ENCODE assay signal across 8 cellular contexts in the genomic region with DNA sequence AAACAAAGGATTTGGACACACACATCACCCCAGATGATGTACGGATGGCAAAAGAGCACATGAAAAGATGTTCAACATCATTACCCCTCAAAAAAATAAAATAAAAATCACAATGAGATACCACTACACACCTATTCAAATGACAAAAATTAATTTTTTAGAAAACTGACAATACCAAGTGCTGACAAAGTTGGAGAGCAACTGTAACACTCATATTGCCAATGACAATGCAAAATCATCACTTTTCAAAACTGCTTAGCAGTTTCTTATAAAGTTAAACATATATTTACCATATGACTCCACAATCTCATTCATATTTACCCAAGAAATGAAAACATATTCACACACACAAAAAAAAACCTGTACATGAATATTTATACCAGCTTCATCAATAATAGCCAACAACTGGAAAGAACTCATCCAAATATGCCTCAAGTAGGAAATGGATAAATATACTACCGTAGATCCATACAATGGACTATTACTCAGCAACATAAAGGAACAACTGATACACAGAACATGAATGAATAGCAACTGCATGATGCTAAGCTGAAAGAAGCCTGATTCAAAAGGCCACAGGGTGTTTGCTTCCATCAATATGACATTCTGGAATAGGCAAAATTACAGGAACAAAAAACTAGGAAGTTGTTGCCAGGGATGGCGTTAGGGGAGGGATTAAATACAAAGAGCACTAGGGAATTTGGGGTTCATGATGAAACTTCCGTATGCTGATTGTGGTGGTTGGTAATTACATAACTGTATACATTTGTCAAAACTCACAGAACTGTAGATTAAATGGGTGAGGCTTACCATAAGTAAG. TPM values are rescaled to one million over a fixed set of nuclear protein-coding genes. Genes with fewer than 3 reads are reported as not detected.
DNase-seq lines count a peak whose midpoint lies in the region; ATAC-seq lines count a peak whose summit lies in the region.

No MANE protein-coding gene starts in this region.

- H3K9me3 ChIP-seq in CD8-positive, alpha-beta memory T cell (ENCODE audit: low read length): no peaks in the 10 kb centered on the region
- no peaks in the 10 kb centered on the region for H3K9me3 ChIP-seq in naive thymus-derived CD4-positive, alpha-beta T cell (ENCODE audit: control insufficient read depth in 2 of 3, low read length in 3 of 3)

- peaks cover 4 to 8% of the 10 kb centered on the region in 2 donors for H3K27me3 Mint-ChIP-seq in CD8-positive, alpha-beta memory T cell
- H3K27me3 Mint-ChIP-seq in IgD-negative memory B cell: peaks cover 4% of the 10 kb centered on the region
- peaks cover 11% of the 10 kb centered on the region for H3K27me3 Mint-ChIP-seq in activated T-helper 2 cell treated with anti-CD3 and anti-CD28 coated beads, Interferon-gamma antibody, Interleukin-2, Interleukin-4, amounts not matched to agents 10 μg/mL and 5 μg/mL and 100 μg/mL, durations not matched to agents 14 hours and 24 hours and 36 hours (ENCODE audit: low read depth)
- peaks cover 0 to 15% (median 0%) of the 10 kb centered on the region in 5 donors for H3K27me3 Mint-ChIP-seq in naive thymus-derived CD4-positive, alpha-beta T cell

- H3K27me3 ChIP-seq in CD8-positive, alpha-beta memory T cell (ENCODE audit: insufficient read depth, low read length, poor library complexity, severe bottlenecking): no peaks in the 10 kb centered on the region
- H3K27me3 ChIP-seq in naive thymus-derived CD4-positive, alpha-beta T cell (ENCODE audit: control insufficient read depth in 2 of 2, insufficient read depth in 2 of 2, low read length in 2 of 2): no peaks in the 10 kb centered on the region

- H3K36me3 ChIP-seq in CD8-positive, alpha-beta memory T cell (ENCODE audit: insufficient read depth, low read length): no peaks in the 10 kb centered on the region
- H3K36me3 ChIP-seq in naive thymus-derived CD4-positive, alpha-beta T cell (ENCODE audit: control insufficient read depth in 2 of 3, insufficient read depth in 3 of 3, low read length in 3 of 3): peaks cover 0 to 5% (median 0%) of the 10 kb centered on the region in 3 experiments

- peaks cover 27% of the 10 kb centered on the region for H3K4me1 ChIP-seq in CD8-positive, alpha-beta memory T cell (ENCODE audit: insufficient read depth, low read length)
- peaks cover 14 to 19% of the 10 kb centered on the region in 2 donors for H3K4me1 ChIP-seq in naive thymus-derived CD4-positive, alpha-beta T cell (ENCODE audit: control insufficient read depth in 2 of 2, insufficient read depth in 2 of 2, low read length in 2 of 2)

- no peak for DNase-seq in CD8-positive, alpha-beta memory T cell
- DNase-seq in activated T-helper 2 cell treated with anti-CD3 and anti-CD28 coated beads, Interferon-gamma antibody, Interleukin-2, Interleukin-4, amounts not matched to agents 10 μg/mL and 5 μg/mL and 100 μg/mL, durations not matched to agents 14 hours and 24 hours and 36 hours (ENCODE audit: low spot score): no peak
- DNase-seq in naive thymus-derived CD4-positive, alpha-beta T cell: no peak
- no peak for DNase-seq in nucleus accumbens (lab: John Stamatoyannopoulos, UW)
- no peak for DNase-seq in NCI-H187 treated with DMSO at 0.1 percent for 48 hours (lab: John Stamatoyannopoulos, UW)

- H3K4me3 Mint-ChIP-seq in CD8-positive, alpha-beta memory T cell: peak overlapping the region; percentile 69 to 98 (median 96)
- H3K4me3 Mint-ChIP-seq in IgD-negative memory B cell: peak overlapping the region; percentile 38 to 98 (median 93)
- H3K4me3 Mint-ChIP-seq in activated T-helper 2 cell treated with anti-CD3 and anti-CD28 coated beads, Interferon-gamma antibody, Interleukin-2, Interleukin-4, amounts not matched to agents 10 μg/mL and 5 μg/mL and 100 μg/mL, durations not matched to agents 14 hours and 24 hours and 36 hours (ENCODE audit: low read depth): peak overlapping the region; percentile 45
- peak overlapping the region; percentile 33 to 97 (median 84) for H3K4me3 Mint-ChIP-seq in naive thymus-derived CD4-positive, alpha-beta T cell

- POLR2A ChIA-PET in CD8-positive, alpha-beta memory T cell (lab: Charles Lee): no interaction called here
- POLR2A ChIA-PET in naive thymus-derived CD4-positive, alpha-beta T cell (lab: Charles Lee): interaction anchor here (1.0 kb wide), 1 partner anchor 152 kb away, joined by 3 read pairs; a partner anchor contains a TSS

- no peaks in the 10 kb centered on the region for H3K9me3 Mint-ChIP-seq in CD8-positive, alpha-beta memory T cell
- no peaks in the 10 kb centered on the region for H3K9me3 Mint-ChIP-seq in IgD-negative memory B cell
- no peaks in the 10 kb centered on the region for H3K9me3 Mint-ChIP-seq in activated T-helper 2 cell treated with anti-CD3 and anti-CD28 coated beads, Interferon-gamma antibody, Interleukin-2, Interleukin-4, amounts not matched to agents 10 μg/mL and 5 μg/mL and 100 μg/mL, durations not matched to agents 14 hours and 24 hours and 36 hours
- H3K9me3 Mint-ChIP-seq in naive thymus-derived CD4-positive, alpha-beta T cell: no peaks in the 10 kb centered on the region

- intact Hi-C loops in activated T-helper 2 cell treated with anti-CD3 and anti-CD28 coated beads, Interferon-gamma antibody, Interleukin-2, Interleukin-4, amounts not matched to agents 10 μg/mL and 5 μg/mL and 100 μg/mL, durations not matched to agents 14 hours and 24 hours and 36 hours (cut with micrococcal nuclease): loop anchor here (5.0 kb wide), 2 partner anchors 151 to 159 kb away; a partner anchor contains a TSS
- intact Hi-C loops in naive thymus-derived CD4-positive, alpha-beta T cell (cut with micrococcal nuclease): loop anchor here in 1 of 2 donors (5.0 to 10.0 kb wide), 3 partner anchors 541 to 1026 kb away; a partner anchor contains a TSS

- H3K27ac ChIP-seq in CD8-positive, alpha-beta memory T cell (ENCODE audit: low read depth, low read length): no peak overlapping the region
- peak overlapping the region; percentile 80 for H3K27ac ChIP-seq in naive thymus-derived CD4-positive, alpha-beta T cell (ENCODE audit: low read depth, low read length)

- no peak for ATAC-seq in naive thymus-derived CD4-positive, alpha-beta T cell
- no peak for ATAC-seq in HG03457 (IDR thresholded peaks at IDR 0.05; ENCODE audit: unreplicated experiment)
- no peak for ATAC-seq in HG02852 (IDR thresholded peaks at IDR 0.05; ENCODE audit: unreplicated experiment)

- peak overlapping the region; percentile 36 to 96 (median 90) for H3K27ac Mint-ChIP-seq in CD8-positive, alpha-beta memory T cell
- H3K27ac Mint-ChIP-seq in IgD-negative memory B cell: peak overlapping the region; percentile 25 to 98 (median 92)
- no peak overlapping the region for H3K27ac Mint-ChIP-seq in activated T-helper 2 cell treated with anti-CD3 and anti-CD28 coated beads, Interferon-gamma antibody, Interleukin-2, Interleukin-4, amounts not matched to agents 10 μg/mL and 5 μg/mL and 100 μg/mL, durations not matched to agents 14 hours and 24 hours and 36 hours
- peak overlapping the region in 8 of 9 donors; percentile 21 to 91 (median 84) for H3K27ac Mint-ChIP-seq in naive thymus-derived CD4-positive, alpha-beta T cell

- peak overlapping the region; percentile 94 for H3K4me3 ChIP-seq in CD8-positive, alpha-beta memory T cell (ENCODE audit: low read length)
- H3K4me3 ChIP-seq in naive thymus-derived CD4-positive, alpha-beta T cell (ENCODE audit: low read length): peak overlapping the region; percentile 98

- CTCF ChIA-PET in CD8-positive, alpha-beta memory T cell (lab: Charles Lee): no interaction called here
- CTCF ChIA-PET in naive thymus-derived CD4-positive, alpha-beta T cell (lab: Charles Lee): interaction anchor here (1.2 to 1.4 kb wide), 2 partner anchors 24 to 498 kb away, joined by 4 read pairs; no protein-coding TSS in a partner anchor

- H3K4me1 Mint-ChIP-seq in CD8-positive, alpha-beta memory T cell: peaks cover 39 to 52% (median 50%) of the 10 kb centered on the region in 3 donors
- H3K4me1 Mint-ChIP-seq in IgD-negative memory B cell: peaks cover 15 to 27% (median 18%) of the 10 kb centered on the region in 3 donors
- H3K4me1 Mint-ChIP-seq in activated T-helper 2 cell treated with anti-CD3 and anti-CD28 coated beads, Interferon-gamma antibody, Interleukin-2, Interleukin-4, amounts not matched to agents 10 μg/mL and 5 μg/mL and 100 μg/mL, durations not matched to agents 14 hours and 24 hours and 36 hours (ENCODE audit: low read depth): peaks cover 30% of the 10 kb centered on the region
- peaks cover 27 to 52% (median 45%) of the 10 kb centered on the region in 7 donors for H3K4me1 Mint-ChIP-seq in naive thymus-derived CD4-positive, alpha-beta T cell

- peaks cover 0 to 21% (median 2%) of the 10 kb centered on the region in 3 donors for H3K36me3 Mint-ChIP-seq in CD8-positive, alpha-beta memory T cell
- no peaks in the 10 kb centered on the region for H3K36me3 Mint-ChIP-seq in IgD-negative memory B cell
- H3K36me3 Mint-ChIP-seq in activated T-helper 2 cell treated with anti-CD3 and anti-CD28 coated beads, Interferon-gamma antibody, Interleukin-2, Interleukin-4, amounts not matched to agents 10 μg/mL and 5 μg/mL and 100 μg/mL, durations not matched to agents 14 hours and 24 hours and 36 hours (ENCODE audit: low read depth): no peaks in the 10 kb centered on the region
- H3K36me3 Mint-ChIP-seq in naive thymus-derived CD4-positive, alpha-beta T cell: peaks cover 0 to 3% (median 0%) of the 10 kb centered on the region in 5 donors

RNA-seq across cellular contexts. Expression of a gene that starts 1.3 kb away (rescaled TPM):
- under 1 TPM; 0.38 to 0.63 TPM for total RNA-seq in CD8-positive, alpha-beta memory T cell
- 1.3 TPM for polyA plus RNA-seq in CD8-positive, alpha-beta memory T cell
- polyA plus RNA-seq in IgD-negative memory B cell: 0.61 TPM
- 0.14 and 0.16 TPM in 2 replicates for total RNA-seq in activated T-helper 2 cell treated with anti-CD3 and anti-CD28 coated beads, Interferon-gamma antibody, Interleukin-2, Interleukin-4, amounts not matched to agents 10 μg/mL and 5 μg/mL and 100 μg/mL, durations not matched to agents 14 hours and 24 hours and 36 hours
- total RNA-seq in naive thymus-derived CD4-positive, alpha-beta T cell: under 1 TPM in 4 of 5 experiments, not detected in 1; 0.14 to 0.51 (median 0.35) TPM
- polyA plus RNA-seq in naive thymus-derived CD4-positive, alpha-beta T cell: under 1 TPM; 0.24 to 0.27 TPM

Comparison
In these comparisons a context has a peak if more than half of its experiments do, and no peak if none do; other contexts are left out.
1. H3K4me3 Mint-ChIP-seq: peak in every context shown above with its lines; median percentile 96 in CD8-positive, alpha-beta memory T cell; 93 in IgD-negative memory B cell; 84 in naive thymus-derived CD4-positive, alpha-beta T cell; 45 in activated T-helper 2 cell treated with anti-CD3 and anti-CD28 coated beads, Interferon-gamma antibody, Interleukin-2, Interleukin-4, amounts not matched to agents 10 μg/mL and 5 μg/mL and 100 μg/mL, durations not matched to agents 14 hours and 24 hours and 36 hours.